Comparison of ENCODE assay signal across 1 cellular context in the genomic region with DNA sequence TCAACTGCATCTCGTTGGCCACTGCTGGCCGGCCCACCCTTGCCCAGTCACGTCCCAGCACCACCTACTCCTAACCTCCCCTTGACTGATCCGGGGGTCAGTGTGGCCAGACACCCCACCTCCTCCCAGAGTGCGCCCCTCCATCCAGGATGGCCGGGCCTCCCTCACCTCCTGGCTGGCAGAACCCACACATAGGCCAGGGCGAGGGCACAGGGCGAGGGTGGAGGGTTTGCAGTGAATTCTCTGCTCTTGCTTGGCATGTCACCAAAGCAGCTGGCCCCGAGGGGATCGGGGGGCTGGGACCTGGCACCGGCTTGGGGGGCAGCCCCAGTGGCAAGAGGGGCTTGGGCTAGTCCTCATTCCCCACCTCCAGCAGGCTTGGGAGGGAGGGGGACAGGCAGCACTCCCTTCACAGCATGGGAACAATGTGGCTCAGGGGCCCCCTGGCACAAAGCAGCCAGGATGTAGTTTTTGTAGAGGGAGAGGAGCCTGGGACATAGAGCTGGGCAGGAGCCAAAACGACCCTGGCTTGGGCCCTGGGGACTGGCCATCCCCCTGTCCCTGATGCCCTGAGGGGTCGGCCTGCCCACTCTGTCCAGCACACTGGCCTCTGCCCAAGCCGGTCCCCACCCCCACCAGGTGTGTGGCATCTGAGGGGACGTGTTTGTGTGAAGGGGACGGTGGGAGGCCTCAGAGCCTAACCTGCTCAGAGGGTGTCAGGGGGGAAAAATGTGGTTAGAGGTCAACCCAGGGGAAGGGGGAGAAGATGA.
TF ChIP-seq lines count a peak whose summit lies in the region.

No MANE protein-coding gene starts in this region.

TF ChIP-seq in HEK293, 187 proteins besides CTCF, POLR2A, EP300 and RAD21 (continued from another document):
- TF ChIP-seq, protein P1, sequence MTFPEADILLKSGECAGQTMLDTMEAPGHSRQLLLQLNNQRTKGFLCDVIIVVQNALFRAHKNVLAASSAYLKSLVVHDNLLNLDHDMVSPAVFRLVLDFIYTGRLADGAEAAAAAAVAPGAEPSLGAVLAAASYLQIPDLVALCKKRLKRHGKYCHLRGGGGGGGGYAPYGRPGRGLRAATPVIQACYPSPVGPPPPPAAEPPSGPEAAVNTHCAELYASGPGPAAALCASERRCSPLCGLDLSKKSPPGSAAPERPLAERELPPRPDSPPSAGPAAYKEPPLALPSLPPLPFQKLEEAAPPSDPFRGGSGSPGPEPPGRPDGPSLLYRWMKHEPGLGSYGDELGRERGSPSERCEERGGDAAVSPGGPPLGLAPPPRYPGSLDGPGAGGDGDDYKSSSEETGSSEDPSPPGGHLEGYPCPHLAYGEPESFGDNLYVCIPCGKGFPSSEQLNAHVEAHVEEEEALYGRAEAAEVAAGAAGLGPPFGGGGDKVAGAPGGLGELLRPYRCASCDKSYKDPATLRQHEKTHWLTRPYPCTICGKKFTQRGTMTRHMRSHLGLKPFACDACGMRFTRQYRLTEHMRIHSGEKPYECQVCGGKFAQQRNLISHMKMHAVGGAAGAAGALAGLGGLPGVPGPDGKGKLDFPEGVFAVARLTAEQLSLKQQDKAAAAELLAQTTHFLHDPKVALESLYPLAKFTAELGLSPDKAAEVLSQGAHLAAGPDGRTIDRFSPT (tag by site-specific recombination; IDR thresholded peaks at IDR 0.05), result peak; percentile 28; the same call in 1 of the 2 replicates
- no peak for TF ChIP-seq ZBTB7A (tag by site-specific recombination; IDR thresholded peaks at IDR 0.05; ENCODE audit: low read depth)
